ENCODE assay signal across 16 cellular contexts in the genomic region with DNA sequence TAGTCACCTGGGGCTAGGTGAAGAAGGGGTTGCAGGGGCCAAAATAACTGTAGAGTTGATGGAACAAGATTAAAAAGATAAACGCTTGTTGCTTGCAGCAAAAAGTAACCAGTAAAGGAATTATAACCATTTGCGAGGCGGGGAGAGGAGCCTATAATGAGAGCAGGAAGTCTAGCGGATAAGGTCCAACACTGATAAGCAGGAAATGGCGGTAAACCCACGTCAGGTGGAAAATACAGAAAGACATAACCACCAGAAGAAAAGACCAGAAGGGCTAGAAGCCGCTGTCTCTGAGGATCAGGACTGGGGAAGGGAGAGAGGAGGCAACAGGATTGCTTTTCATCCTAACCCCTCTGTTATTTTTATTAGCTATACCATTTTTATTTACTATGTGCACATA.
DNase-seq lines count a peak whose midpoint lies in the region; ATAC-seq and TF ChIP-seq lines count a peak whose summit lies in the region.
"Had no signal": no experiment of that assay in that cellular context is flagged by ENCODE, and none has a peak within 500 bp of the region (broad histone marks: within the 10 kb centered on the region; RNA-seq: fewer than 3 reads in every experiment).

No MANE protein-coding gene starts in this region.

- H3K27me3 Mint-ChIP-seq in T-helper 2 cell treated with Interferon-gamma antibody and Interleukin-4, amounts not matched to agents 5 μg/mL and 100 μg/mL, for 36 hours (ENCODE audit: low read depth) = peaks cover 61% of the 10 kb centered on the region
- peaks cover 18% of the 10 kb centered on the region for H3K27me3 Mint-ChIP-seq in stimulated activated naive CD8-positive, alpha-beta T cell treated with anti-CD3 and anti-CD28 coated beads, Interleukin-15, amount 100 ng/mL, for 72 hours

- no peaks in the 10 kb centered on the region for H4K20me1 ChIP-seq in osteoblast (ENCODE audit: insufficient read depth, low read length)

- TF ChIP-seq CTCF in osteoblast (IDR thresholded peaks at IDR 0.05; ENCODE audit: extremely low read depth, low read depth, low read length) (no peak), foreskin fibroblast (IDR thresholded peaks at IDR 0.05; ENCODE audit: low read depth, low read length) (no peak)

- H3K4me1 ChIP-seq in osteoblast (ENCODE audit: insufficient read depth, low read length) = no peaks in the 10 kb centered on the region

- peaks cover 4% of the 10 kb centered on the region for H3K27me3 ChIP-seq in osteoblast (ENCODE audit: insufficient read depth, low read length)

- peak; percentile 7 for DNase-seq in stimulated activated CD4-positive, alpha-beta T cell treated with anti-CD3 and anti-CD28 coated beads, Interleukin-4, amount 100 ng/mL, for 24 hours
- no peak for DNase-seq in stimulated activated CD4-positive, alpha-beta T cell treated with anti-CD3 and anti-CD28 coated beads, Interleukin-4, amount 100 ng/mL, for 4 hours
- peak; percentile 6 for DNase-seq in T-helper 2 cell treated with Interferon-gamma antibody and Interleukin-4, amounts not matched to agents 5 μg/mL and 100 μg/mL, for 36 hours (ENCODE audit: low spot score)
- DNase-seq in dermis blood vessel endothelial cell = peak; percentile 55
- DNase-seq in stimulated activated naive CD8-positive, alpha-beta T cell treated with anti-CD3 and anti-CD28 coated beads, Interleukin-15, amount 100 ng/mL, for 72 hours = no peak
- DNase-seq in osteoblast (ENCODE audit: insufficient read length, low spot score, missing footprints) = no peak
- no peak for DNase-seq in foreskin fibroblast
- DNase-seq: activated gamma-delta T cell; hypothalamus; KG1; kidney; SK-N-SH; stimulated activated CD4-positive, alpha-beta T cell treated with anti-CD3 and anti-CD28 coated beads, Interleukin-4, amount 100 ng/mL, for 1 hour had no signal

- no peaks in the 10 kb centered on the region for H3K36me3 ChIP-seq in osteoblast (ENCODE audit: insufficient read depth, low read length)

- no peaks in the 10 kb centered on the region for H3K9me3 ChIP-seq in osteoblast (ENCODE audit: low read depth, low read length)
- H3K9me3 ChIP-seq: SK-N-SH had no signal

- H2AFZ ChIP-seq in osteoblast (ENCODE audit: low read length) = no peak overlapping the region

- H3K36me3 Mint-ChIP-seq in T-helper 2 cell treated with Interferon-gamma antibody and Interleukin-4, amounts not matched to agents 5 μg/mL and 100 μg/mL, for 36 hours (ENCODE audit: low read depth) = peaks cover 31% of the 10 kb centered on the region

- H3K9me3 Mint-ChIP-seq in T-helper 2 cell treated with Interferon-gamma antibody and Interleukin-4, amounts not matched to agents 5 μg/mL and 100 μg/mL, for 36 hours = peaks cover 67% of the 10 kb centered on the region
- H3K9me3 Mint-ChIP-seq in stimulated activated naive CD8-positive, alpha-beta T cell treated with anti-CD3 and anti-CD28 coated beads, Interleukin-15, amount 100 ng/mL, for 72 hours = peaks cover 0 to 5% of the 10 kb centered on the region in 2 donors

- no peak overlapping the region for H3K27ac ChIP-seq in osteoblast (ENCODE audit: low read depth, low read length)
- H3K27ac ChIP-seq: coronary artery had no signal

- peaks cover 35% of the 10 kb centered on the region for H3K4me1 Mint-ChIP-seq in T-helper 2 cell treated with Interferon-gamma antibody and Interleukin-4, amounts not matched to agents 5 μg/mL and 100 μg/mL, for 36 hours (ENCODE audit: low read depth)
- H3K4me1 Mint-ChIP-seq in stimulated activated naive CD8-positive, alpha-beta T cell treated with anti-CD3 and anti-CD28 coated beads, Interleukin-15, amount 100 ng/mL, for 72 hours = peaks cover 47% of the 10 kb centered on the region

- H3K4me3 ChIP-seq in osteoblast (ENCODE audit: insufficient read depth, low read length) = no peak overlapping the region
- no peak overlapping the region for H3K4me3 ChIP-seq in foreskin fibroblast (ENCODE audit: low read depth in 1 of 2, low read length in 2 of 2)
- H3K4me3 ChIP-seq: coronary artery had no signal

- ATAC-seq in stimulated activated naive CD8-positive, alpha-beta T cell treated with anti-CD3 and anti-CD28 coated beads, Interleukin-15, amount 100 ng/mL, for 72 hours = no peak
- ATAC-seq in GM18870 (IDR thresholded peaks at IDR 0.05; ENCODE audit: unreplicated experiment) = no peak

- peak overlapping the region; percentile 44 for H3K4me3 Mint-ChIP-seq in T-helper 2 cell treated with Interferon-gamma antibody and Interleukin-4, amounts not matched to agents 5 μg/mL and 100 μg/mL, for 36 hours
- peak overlapping the region; percentile 27 to 43 for H3K4me3 Mint-ChIP-seq in stimulated activated naive CD8-positive, alpha-beta T cell treated with anti-CD3 and anti-CD28 coated beads, Interleukin-15, amount 100 ng/mL, for 72 hours

- no peak overlapping the region for H3K4me2 ChIP-seq in osteoblast (ENCODE audit: insufficient read depth, low read length)
- H3K4me2 ChIP-seq: SK-N-SH had no signal

- peak overlapping the region; percentile 43 for H3K27ac Mint-ChIP-seq in T-helper 2 cell treated with Interferon-gamma antibody and Interleukin-4, amounts not matched to agents 5 μg/mL and 100 μg/mL, for 36 hours
- H3K27ac Mint-ChIP-seq in stimulated activated naive CD8-positive, alpha-beta T cell treated with anti-CD3 and anti-CD28 coated beads, Interleukin-15, amount 100 ng/mL, for 72 hours = no peak overlapping the region
- H3K27ac Mint-ChIP-seq: progenitor cell of endocrine pancreas had no signal

- H3K79me2 ChIP-seq in osteoblast (ENCODE audit: insufficient read depth, low read length) = no peaks in the 10 kb centered on the region

Comparison
In these comparisons a context has a peak if more than half of its experiments do, and no peak if none do; other contexts are left out.
1. DNase-seq: peak in stimulated activated CD4-positive, alpha-beta T cell treated with anti-CD3 and anti-CD28 coated beads, Interleukin-4, amount 100 ng/mL, for 24 hours (single experiment), T-helper 2 cell treated with Interferon-gamma antibody and Interleukin-4, amounts not matched to agents 5 μg/mL and 100 μg/mL, for 36 hours (single experiment) and dermis blood vessel endothelial cell (single experiment); none in stimulated activated CD4-positive, alpha-beta T cell treated with anti-CD3 and anti-CD28 coated beads, Interleukin-4, amount 100 ng/mL, for 4 hours (0 of 2), stimulated activated naive CD8-positive, alpha-beta T cell treated with anti-CD3 and anti-CD28 coated beads, Interleukin-15, amount 100 ng/mL, for 72 hours (0 of 2), osteoblast (single experiment) and foreskin fibroblast (0 of 2).